ENCODE assay signal across 20 cellular contexts in genomic region chr15:56608993-56609392, GRCh38.
DNase-seq lines count a peak whose midpoint lies in the region; ATAC-seq and TF ChIP-seq lines count a peak whose summit lies in the region.
"Had no signal": no experiment of that assay in that cellular context is flagged by ENCODE, and none has a peak within 500 bp of the region (broad histone marks: within the 10 kb centered on the region; RNA-seq: fewer than 3 reads in every experiment).

No MANE protein-coding gene starts in this region.

- H3F3A ChIP-seq in neural progenitor cell (ENCODE audit: low read depth): no peaks in the 10 kb centered on the region

- H3K36me3 ChIP-seq in neural progenitor cell: no peaks in the 10 kb centered on the region
- H3K36me3 ChIP-seq: gastrocnemius medialis, Peyer's patch had no signal

- H3K36me3 Mint-ChIP-seq in neural progenitor cell (no peaks in the 10 kb centered on the region), mesothelial cell of epicardium (no peaks in the 10 kb centered on the region)

- H3K4me3 ChIP-seq in neural progenitor cell: no peak overlapping the region
- H3K4me3 ChIP-seq: gastrocnemius medialis, Peyer's patch had no signal

- no peaks in the 10 kb centered on the region for H3K4me1 ChIP-seq in neural progenitor cell
- H3K4me1 ChIP-seq: gastrocnemius medialis, Peyer's patch had no signal

- no peaks in the 10 kb centered on the region for H3K9me3 ChIP-seq in neural progenitor cell (ENCODE audit: low read depth)
- H3K9me3 ChIP-seq: gastrocnemius medialis, Peyer's patch had no signal

- no peaks in the 10 kb centered on the region for H4K20me1 ChIP-seq in neural progenitor cell (ENCODE audit: low read depth)

- H3K27ac ChIP-seq in neural progenitor cell: no peak overlapping the region
- H3K27ac ChIP-seq: gastrocnemius medialis, Peyer's patch had no signal

- no peaks in the 10 kb centered on the region for H3K79me2 ChIP-seq in neural progenitor cell (ENCODE audit: low read depth)

- H3K27me3 ChIP-seq in neural progenitor cell: no peaks in the 10 kb centered on the region
- H3K27me3 ChIP-seq: gastrocnemius medialis, Peyer's patch had no signal

- peak; percentile 15 for DNase-seq in glomerular visceral epithelial cell (ENCODE audit: extremely low spot score)
- no peak for DNase-seq in activated effector memory CD4-positive, alpha-beta T cell treated with anti-CD3 and anti-CD28 coated beads, Interleukin-2, amount 50 U/mL, for 16 hours
- no peak for DNase-seq in neural progenitor cell (ENCODE audit: low spot score)
- no peak for DNase-seq in mesothelial cell of epicardium (ENCODE audit: low spot score in 2 of 2, unreplicated experiment in 2 of 2)
- DNase-seq: activated CD4-positive, alpha-beta T cell treated with anti-CD3 and anti-CD28 coated beads for 4 hours; activated naive CD8-positive, alpha-beta T cell treated with anti-CD3 and anti-CD28 coated beads, Interleukin-2, amount 10 ng/mL, durations not matched to agents 7 days and 5 days; central memory CD4-positive, alpha-beta T cell; DMS79; gastrocnemius medialis; immature natural killer cell; NCI-H1048; NCI-H446; occipital lobe; stimulated activated naive CD8-positive, alpha-beta T cell treated with anti-CD3 and anti-CD28 coated beads, Interleukin-15, amount 100 ng/mL, for 72 hours; T-helper 17 cell had no signal

- H2AFZ ChIP-seq in neural progenitor cell (replicated peaks): no peak overlapping the region

- no peak overlapping the region for H3K4me2 ChIP-seq in neural progenitor cell

- no peaks in the 10 kb centered on the region for H3K4me1 Mint-ChIP-seq in neural progenitor cell
- H3K4me1 Mint-ChIP-seq in mesothelial cell of epicardium: no peaks in the 10 kb centered on the region

- no peak overlapping the region for H3K27ac Mint-ChIP-seq in neural progenitor cell
- H3K27ac Mint-ChIP-seq in mesothelial cell of epicardium: no peak overlapping the region
- H3K27ac Mint-ChIP-seq: activated naive CD8-positive, alpha-beta T cell treated with anti-CD3 and anti-CD28 coated beads, Interleukin-2, amount 10 ng/mL, durations not matched to agents 7 days and 5 days; stimulated activated naive CD8-positive, alpha-beta T cell treated with anti-CD3 and anti-CD28 coated beads, Interleukin-15, amount 100 ng/mL, for 72 hours; T-helper 17 cell had no signal

- H3K9me3 Mint-ChIP-seq in neural progenitor cell (no peaks in the 10 kb centered on the region), mesothelial cell of epicardium (peaks cover 19% of the 10 kb centered on the region)

- peak; percentile 43 for ATAC-seq in GM18861 (IDR thresholded peaks at IDR 0.05; ENCODE audit: unreplicated experiment)
- ATAC-seq in GM21576 (IDR thresholded peaks at IDR 0.05; ENCODE audit: unreplicated experiment): peak; percentile 57
- peak; percentile 57 for ATAC-seq in HG03378 (IDR thresholded peaks at IDR 0.05; ENCODE audit: unreplicated experiment)
- no peak for ATAC-seq in HG02623 (IDR thresholded peaks at IDR 0.05; ENCODE audit: unreplicated experiment)
- ATAC-seq: gastrocnemius medialis; stimulated activated naive CD8-positive, alpha-beta T cell treated with anti-CD3 and anti-CD28 coated beads, Interleukin-15, amount 100 ng/mL, for 72 hours; T-helper 17 cell had no signal

- no peak for TF ChIP-seq CTCF in neural progenitor cell (IDR thresholded peaks at IDR 0.05)
- no peak for TF ChIP-seq CTCF in mesothelial cell of epicardium (IDR thresholded peaks at IDR 0.05; ENCODE audit: unreplicated experiment)

- H3K27me3 Mint-ChIP-seq in neural progenitor cell (ENCODE audit: insufficient read depth, low read depth): no peaks in the 10 kb centered on the region
- no peaks in the 10 kb centered on the region for H3K27me3 Mint-ChIP-seq in mesothelial cell of epicardium (ENCODE audit: low read depth)

- H3K9ac ChIP-seq in neural progenitor cell: no peak overlapping the region

- H3K4me3 Mint-ChIP-seq in neural progenitor cell: no peak overlapping the region
- H3K4me3 Mint-ChIP-seq in mesothelial cell of epicardium: no peak overlapping the region
- H3K4me3 Mint-ChIP-seq: activated naive CD8-positive, alpha-beta T cell treated with anti-CD3 and anti-CD28 coated beads, Interleukin-2, amount 10 ng/mL, durations not matched to agents 7 days and 5 days; stimulated activated naive CD8-positive, alpha-beta T cell treated with anti-CD3 and anti-CD28 coated beads, Interleukin-15, amount 100 ng/mL, for 72 hours; T-helper 17 cell had no signal
